ENCODE assay signal across 15 cellular contexts in genomic region chr1:109786531-109787021, GRCh38. TPM values are rescaled to one million over a fixed set of nuclear protein-coding genes. Genes with fewer than 3 reads are reported as not detected.
DNase-seq lines count a peak whose midpoint lies in the region; ATAC-seq, FAIRE-seq and TF ChIP-seq lines count a peak whose summit lies in the region.
"Had no signal": no experiment of that assay in that cellular context is flagged by ENCODE, and none has a peak within 500 bp of the region (broad histone marks: within the 10 kb centered on the region; RNA-seq: fewer than 3 reads in every experiment).

No MANE protein-coding gene starts in this region.

- H3K4me3 Mint-ChIP-seq in endodermal cell: no peak overlapping the region
- no peak overlapping the region for H3K4me3 Mint-ChIP-seq in activated T-helper 2 cell treated with anti-CD3 and anti-CD28 coated beads, Interferon-gamma antibody, Interleukin-2, Interleukin-4, amounts not matched to agents 10 μg/mL and 5 μg/mL and 100 μg/mL, durations not matched to agents 14 hours and 24 hours and 36 hours (ENCODE audit: low read depth)
- H3K4me3 Mint-ChIP-seq: activated naive CD8-positive, alpha-beta T cell treated with anti-CD3 and anti-CD28 coated beads, Interleukin-2, amount 50 U/mL, for 24 hours had no signal

- TF ChIP-seq EP300 in ovary (IDR thresholded peaks at IDR 0.05): no peak

- WGBS in endodermal cell (ENCODE audit: insufficient coverage in 1 of 2, insufficient read length in 1 of 2), 2 experiments: 93 to 95% methylated on average over 4 to 6 of the region's 6 CpGs
- 82 to 85% (median 82%) methylated on average over 6 of the region's 6 CpGs for WGBS in ovary, 3 donors

- intact Hi-C loops in ovary (cut with DNase I): no loop called here
- intact Hi-C loops in activated T-helper 2 cell treated with anti-CD3 and anti-CD28 coated beads, Interferon-gamma antibody, Interleukin-2, Interleukin-4, amounts not matched to agents 10 μg/mL and 5 μg/mL and 100 μg/mL, durations not matched to agents 14 hours and 24 hours and 36 hours (cut with micrococcal nuclease): no loop called here

- H3K9me3 Mint-ChIP-seq in endodermal cell: no peaks in the 10 kb centered on the region
- no peaks in the 10 kb centered on the region for H3K9me3 Mint-ChIP-seq in activated T-helper 2 cell treated with anti-CD3 and anti-CD28 coated beads, Interferon-gamma antibody, Interleukin-2, Interleukin-4, amounts not matched to agents 10 μg/mL and 5 μg/mL and 100 μg/mL, durations not matched to agents 14 hours and 24 hours and 36 hours
- H3K9me3 Mint-ChIP-seq: activated naive CD8-positive, alpha-beta T cell treated with anti-CD3 and anti-CD28 coated beads, Interleukin-2, amount 50 U/mL, for 24 hours had no signal

- H3K36me3 ChIP-seq in MG63 (no peaks in the 10 kb centered on the region), endodermal cell (ENCODE audit: control insufficient read depth, insufficient read depth, low read length) (no peaks in the 10 kb centered on the region), ovary (no peaks in the 10 kb centered on the region)

- H3K4me1 ChIP-seq in endodermal cell (ENCODE audit: control insufficient read depth, insufficient read depth, low read length) (peaks cover 15% of the 10 kb centered on the region), ovary (ENCODE audit: insufficient read depth) (peaks cover 12% of the 10 kb centered on the region)

- H3K27ac ChIP-seq in endodermal cell (ENCODE audit: low read depth, low read length) (no peak overlapping the region), ovary (no peak overlapping the region)
- H3K27ac ChIP-seq: 22Rv1 had no signal

- H3K36me3 Mint-ChIP-seq in endodermal cell (ENCODE audit: low read depth): no peaks in the 10 kb centered on the region
- H3K36me3 Mint-ChIP-seq in activated T-helper 2 cell treated with anti-CD3 and anti-CD28 coated beads, Interferon-gamma antibody, Interleukin-2, Interleukin-4, amounts not matched to agents 10 μg/mL and 5 μg/mL and 100 μg/mL, durations not matched to agents 14 hours and 24 hours and 36 hours (ENCODE audit: low read depth): peaks cover 4% of the 10 kb centered on the region

- TF ChIP-seq CTCF in endodermal cell (conservative IDR thresholded peaks at IDR 0.05) (no peak), ovary (IDR thresholded peaks at IDR 0.05) (no peak)

- no peaks in the 10 kb centered on the region for H3K9me3 ChIP-seq in MG63
- no peaks in the 10 kb centered on the region for H3K9me3 ChIP-seq in endodermal cell (ENCODE audit: control insufficient read depth, low read length)
- no peaks in the 10 kb centered on the region for H3K9me3 ChIP-seq in ovary

- H3K9ac ChIP-seq in endodermal cell (ENCODE audit: extremely low read depth, low read length, poor library complexity, severe bottlenecking): no peak overlapping the region

- H3K27me3 Mint-ChIP-seq in endodermal cell (ENCODE audit: insufficient read depth): peaks cover 17% of the 10 kb centered on the region
- H3K27me3 Mint-ChIP-seq in activated T-helper 2 cell treated with anti-CD3 and anti-CD28 coated beads, Interferon-gamma antibody, Interleukin-2, Interleukin-4, amounts not matched to agents 10 μg/mL and 5 μg/mL and 100 μg/mL, durations not matched to agents 14 hours and 24 hours and 36 hours (ENCODE audit: low read depth): no peaks in the 10 kb centered on the region
- H3K27me3 Mint-ChIP-seq: activated naive CD8-positive, alpha-beta T cell treated with anti-CD3 and anti-CD28 coated beads, Interleukin-2, amount 50 U/mL, for 24 hours had no signal

- H3K4me3 ChIP-seq in MG63 (no peak overlapping the region), endodermal cell (ENCODE audit: low read length) (no peak overlapping the region), ovary (no peak overlapping the region)

- no peak for ATAC-seq in GM21423 (IDR thresholded peaks at IDR 0.05; ENCODE audit: unreplicated experiment)
- ATAC-seq: activated naive CD8-positive, alpha-beta T cell treated with anti-CD3 and anti-CD28 coated beads, Interleukin-2, amount 50 U/mL, for 24 hours had no signal

- H3K27ac Mint-ChIP-seq in endodermal cell: no peak overlapping the region
- no peak overlapping the region for H3K27ac Mint-ChIP-seq in activated T-helper 2 cell treated with anti-CD3 and anti-CD28 coated beads, Interferon-gamma antibody, Interleukin-2, Interleukin-4, amounts not matched to agents 10 μg/mL and 5 μg/mL and 100 μg/mL, durations not matched to agents 14 hours and 24 hours and 36 hours
- H3K27ac Mint-ChIP-seq: activated naive CD8-positive, alpha-beta T cell treated with anti-CD3 and anti-CD28 coated beads, Interleukin-2, amount 50 U/mL, for 24 hours had no signal

- DNase-seq in DMS153 (lab: John Stamatoyannopoulos, UW) (peak; percentile 68), DMS153 treated with DMSO at 0.1 percent for 48 hours (lab: John Stamatoyannopoulos, UW; ENCODE audit: unreplicated experiment) (no peak), MG63 (peak; percentile 79), endodermal cell (peak; percentile 36), ovary (peak in 4 of 5 donors; percentile 7 to 31 (median 14)), frontal cortex (ENCODE audit: low spot score in 2 of 2) (no peak)
- DNase-seq in activated T-helper 2 cell treated with anti-CD3 and anti-CD28 coated beads, Interferon-gamma antibody, Interleukin-2, Interleukin-4, amounts not matched to agents 10 μg/mL and 5 μg/mL and 100 μg/mL, durations not matched to agents 14 hours and 24 hours and 36 hours (ENCODE audit: low spot score): no peak
- DNase-seq: activated CD4-positive, alpha-beta T cell treated with anti-CD3 and anti-CD28 coated beads, Interleukin-2, amount 50 U/mL, for 48 hours; activated naive CD8-positive, alpha-beta T cell treated with anti-CD3 and anti-CD28 coated beads, Interleukin-2, amount 50 U/mL, for 24 hours; DND-41; NCI-H2171; occipital lobe had no signal

- H3K27me3 ChIP-seq in MG63 (no peaks in the 10 kb centered on the region), endodermal cell (ENCODE audit: control insufficient read depth, insufficient read depth, low read length, poor library complexity, severe bottlenecking) (no peaks in the 10 kb centered on the region), ovary (no peaks in the 10 kb centered on the region)

- peaks cover 25% of the 10 kb centered on the region for H3K4me1 Mint-ChIP-seq in endodermal cell
- H3K4me1 Mint-ChIP-seq in activated T-helper 2 cell treated with anti-CD3 and anti-CD28 coated beads, Interferon-gamma antibody, Interleukin-2, Interleukin-4, amounts not matched to agents 10 μg/mL and 5 μg/mL and 100 μg/mL, durations not matched to agents 14 hours and 24 hours and 36 hours (ENCODE audit: low read depth): peaks cover 48% of the 10 kb centered on the region

- no peak for TF ChIP-seq POLR2A in ovary (IDR thresholded peaks at IDR 0.05)

- FAIRE-seq in frontal cortex (lab: Jason Lieb, UNC): no peak
- FAIRE-seq: endometrium had no signal

RNA-seq across cellular contexts. Expression of gene EPS8L3, which starts 22.9 kb away (rescaled TPM):
- not detected in 2 replicates for total RNA-seq in MG63 (2014; rRNA removed; shearing (Covaris generic); ENCODE audit: low replicate concordance)
- total RNA-seq in endodermal cell: not detected
- not detected for polyA plus RNA-seq in endodermal cell (2013, experiment 1 of 2)
- polyA plus RNA-seq in endodermal cell (2013, experiment 2 of 2): not detected
- total RNA-seq in ovary: 1 to 10 TPM in 1 of 7 donors, under 1 TPM in 5, not detected in 1; 0.23 to 1.9 (median 0.56) TPM
- under 1 TPM in 1 of 2 donors, not detected in 1; 0.05 TPM for polyA plus RNA-seq in ovary
- total RNA-seq in frontal cortex: not detected
- not detected in 2 replicates for total RNA-seq in activated T-helper 2 cell treated with anti-CD3 and anti-CD28 coated beads, Interferon-gamma antibody, Interleukin-2, Interleukin-4, amounts not matched to agents 10 μg/mL and 5 μg/mL and 100 μg/mL, durations not matched to agents 14 hours and 24 hours and 36 hours
- total RNA-seq: occipital lobe had no signal

RNA-seq across cellular contexts. Expression of gene GSTM3, which starts 45.7 kb away (rescaled TPM):
- total RNA-seq in MG63 (2014; rRNA removed; shearing (Covaris generic); ENCODE audit: low replicate concordance): 47.2 and 80.3 TPM in 2 replicates
- total RNA-seq in endodermal cell (10 to 100 TPM in 1 of 2 donors, 1 to 10 TPM in 1; 5.5 to 10.3 TPM), ovary (100 to 1,000 TPM in 5 of 7 donors, 10 to 100 TPM in 2; 75.8 to 278 (median 135) TPM), frontal cortex (80.3 TPM)
- polyA plus RNA-seq in endodermal cell (2013, experiment 1 of 2): 43.1 TPM
- 43.6 TPM for polyA plus RNA-seq in endodermal cell (2013, experiment 2 of 2)
- polyA plus RNA-seq in ovary: 100 to 1,000 TPM; 229 to 234 TPM
- 11.2 and 13.6 TPM in 2 replicates for total RNA-seq in activated T-helper 2 cell treated with anti-CD3 and anti-CD28 coated beads, Interferon-gamma antibody, Interleukin-2, Interleukin-4, amounts not matched to agents 10 μg/mL and 5 μg/mL and 100 μg/mL, durations not matched to agents 14 hours and 24 hours and 36 hours

Comparison
In these comparisons a context has a peak if more than half of its experiments do, and no peak if none do; other contexts are left out.
1. DNase-seq: peak in DMS153 (single experiment), MG63 (single experiment), endodermal cell (single experiment) and ovary (4 of 5); none in DMS153 treated with DMSO at 0.1 percent for 48 hours (single experiment), frontal cortex (0 of 2) and activated T-helper 2 cell treated with anti-CD3 and anti-CD28 coated beads, Interferon-gamma antibody, Interleukin-2, Interleukin-4, amounts not matched to agents 10 μg/mL and 5 μg/mL and 100 μg/mL, durations not matched to agents 14 hours and 24 hours and 36 hours (single experiment).